ENCODE assay signal across 19 cellular contexts in the genomic region with DNA sequence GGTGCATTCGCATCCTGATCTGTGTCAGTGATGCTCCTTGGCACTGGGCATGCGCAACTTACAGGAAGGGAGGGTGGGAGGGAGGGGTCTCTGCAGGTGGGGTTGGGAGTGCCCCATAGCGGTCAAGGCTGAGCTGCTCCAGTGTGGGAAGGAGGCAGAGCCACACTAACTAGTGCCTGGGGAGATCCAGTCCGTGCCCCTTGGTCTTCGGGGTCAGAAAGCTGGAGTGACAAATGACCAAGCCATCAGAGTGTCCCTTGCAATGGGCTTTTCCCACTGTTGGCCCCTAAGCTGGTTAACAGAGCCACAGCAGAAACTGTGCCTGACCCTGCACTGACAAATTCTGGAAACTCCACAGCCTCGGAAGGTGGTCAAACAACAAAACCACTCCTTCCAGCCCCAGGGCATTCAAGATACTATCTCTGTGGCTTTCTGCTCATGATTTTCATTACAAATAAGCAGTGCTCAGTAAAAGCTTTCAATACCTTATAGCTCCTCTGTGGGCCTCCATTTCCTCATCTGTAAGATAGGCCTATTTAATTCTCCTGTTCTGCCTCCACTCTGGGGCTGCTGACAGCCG.
A peak's percentile ranks its signal among the peaks of the same experiment; 100 is the strongest.
DNase-seq lines count a peak whose midpoint lies in the region; ATAC-seq and TF ChIP-seq lines count a peak whose summit lies in the region.
"Had no signal": no experiment of that assay in that cellular context is flagged by ENCODE, and none has a peak within 500 bp of the region (broad histone marks: within the 10 kb centered on the region; RNA-seq: fewer than 3 reads in every experiment).

No MANE protein-coding gene starts in this region.

- no peaks in the 10 kb centered on the region for H3K27me3 ChIP-seq in BE2C
- no peaks in the 10 kb centered on the region for H3K27me3 ChIP-seq in HAP-1 (ENCODE audit: low read depth)
- H3K27me3 ChIP-seq in mesendoderm (ENCODE audit: insufficient read depth, low read length, poor library complexity), result no peaks in the 10 kb centered on the region
- H3K27me3 ChIP-seq: MG63, vagina had no signal

- WGBS in mesendoderm (ENCODE audit: extremely low coverage, insufficient coverage, low lambda C conversion rate), result no CpG with 5 or more reads among the region's 7 CpGs

- no peak overlapping the region for H2AK5ac ChIP-seq in mesendoderm (ENCODE audit: low read length)

- H3K4me3 ChIP-seq in BE2C (ENCODE audit: low read depth, low read length) (no peak overlapping the region), HAP-1 (no peak overlapping the region), mesendoderm (ENCODE audit: low read length) (no peak overlapping the region)
- H3K4me3 ChIP-seq: esophagus muscularis mucosa, MG63, skin epidermis, vagina had no signal

- H3K4me1 ChIP-seq in BE2C, result peaks cover 42% of the 10 kb centered on the region
- H3K4me1 ChIP-seq in HAP-1, result no peaks in the 10 kb centered on the region
- peaks cover 7% of the 10 kb centered on the region for H3K4me1 ChIP-seq in mesendoderm (ENCODE audit: control insufficient read depth, low read depth, low read length)
- H3K4me1 ChIP-seq: parathyroid adenoma had no signal

- no peak overlapping the region for H3K4me2 ChIP-seq in mesendoderm (ENCODE audit: low read length)

- no peak overlapping the region for H2BK15ac ChIP-seq in mesendoderm (replicated peaks; ENCODE audit: low read depth)

- H3K27ac Mint-ChIP-seq in chondrocyte (ENCODE audit: unreplicated experiment), result no peak overlapping the region
- H3K27ac Mint-ChIP-seq: activated CD4-positive, alpha-beta T cell treated with anti-CD3 and anti-CD28 coated beads, Interleukin-2, amount 10 ng/mL, durations not matched to agents 24 days and 14 days; CD14-positive monocyte; naive B cell had no signal

- no peak for ATAC-seq in HG03108 (IDR thresholded peaks at IDR 0.05; ENCODE audit: unreplicated experiment)

- H3K23ac ChIP-seq in mesendoderm (ENCODE audit: low read length), result no peak overlapping the region

- H3K4me1 Mint-ChIP-seq in chondrocyte (ENCODE audit: low read depth), result no peaks in the 10 kb centered on the region
- H3K4me1 Mint-ChIP-seq: activated CD4-positive, alpha-beta T cell treated with anti-CD3 and anti-CD28 coated beads, Interleukin-2, amount 10 ng/mL, durations not matched to agents 24 days and 14 days; CD14-positive monocyte; naive B cell had no signal

- no peaks in the 10 kb centered on the region for H3K9me3 Mint-ChIP-seq in chondrocyte (ENCODE audit: low read depth)
- H3K9me3 Mint-ChIP-seq: activated CD4-positive, alpha-beta T cell treated with anti-CD3 and anti-CD28 coated beads, Interleukin-2, amount 10 ng/mL, durations not matched to agents 24 days and 14 days; CD14-positive monocyte had no signal

- peaks cover 4% of the 10 kb centered on the region for H3K36me3 Mint-ChIP-seq in chondrocyte (ENCODE audit: low read depth)
- H3K36me3 Mint-ChIP-seq: CD14-positive monocyte, naive B cell had no signal

- DNase-seq in BE2C (peak; percentile 40), HAP-1 (ENCODE audit: low spot score in 2 of 2) (peak; percentile 10 to 53), chondrocyte (ENCODE audit: low spot score) (peak; percentile 54), mesendoderm (peak; percentile 59), NCI-H510A treated with DMSO at 0.1 percent for 48 hours (lab: John Stamatoyannopoulos, UW) (no peak), putamen (ENCODE audit: low spot score) (no peak)
- no peak for DNase-seq in stimulated activated naive CD4-positive, alpha-beta T cell (lab: John Stamatoyannopoulos, UW)
- DNase-seq: activated CD4-positive, alpha-beta T cell treated with anti-CD3 and anti-CD28 coated beads, Interleukin-2, amount 10 ng/mL, durations not matched to agents 24 days and 14 days; GF-D8; MG63; naive B cell; NCI-H1694; stimulated activated CD4-positive, alpha-beta T cell treated with anti-CD3 and anti-CD28 coated beads, Interleukin-4, amount 100 ng/mL, for 4 hours had no signal

- H2BK120ac ChIP-seq in mesendoderm (ENCODE audit: low read depth, low read length), result no peak overlapping the region

- no peak overlapping the region for H4K8ac ChIP-seq in mesendoderm (ENCODE audit: low read depth, low read length)

- H3K27me3 Mint-ChIP-seq in chondrocyte (ENCODE audit: low read depth), result peaks cover 46% of the 10 kb centered on the region
- H3K27me3 Mint-ChIP-seq: activated CD4-positive, alpha-beta T cell treated with anti-CD3 and anti-CD28 coated beads, Interleukin-2, amount 10 ng/mL, durations not matched to agents 24 days and 14 days had no signal

- in situ Hi-C loops in HAP-1 (cut with MboI; ENCODE audit: low sequenced_read_pairs), result no loop called here

- no peak overlapping the region for H3K4me3 Mint-ChIP-seq in chondrocyte (ENCODE audit: unreplicated experiment)
- H3K4me3 Mint-ChIP-seq: activated CD4-positive, alpha-beta T cell treated with anti-CD3 and anti-CD28 coated beads, Interleukin-2, amount 10 ng/mL, durations not matched to agents 24 days and 14 days; CD14-positive monocyte; naive B cell had no signal

- H3K9ac ChIP-seq in mesendoderm (ENCODE audit: low read length), result no peak overlapping the region
- H3K9ac ChIP-seq: parathyroid adenoma had no signal

- TF ChIP-seq CTCF in BE2C (IDR thresholded peaks at IDR 0.05; ENCODE audit: low read depth, low read length) (no peak), chondrocyte (IDR thresholded peaks at IDR 0.05) (no peak)

- no peak overlapping the region for H3K4ac ChIP-seq in mesendoderm (ENCODE audit: low read depth, low read length)

- H3K18ac ChIP-seq in mesendoderm (ENCODE audit: low read length), result no peak overlapping the region

- H3K36me3 ChIP-seq in BE2C, result no peaks in the 10 kb centered on the region
- H3K36me3 ChIP-seq in HAP-1 (replicated peaks), result no peaks in the 10 kb centered on the region
- H3K36me3 ChIP-seq in mesendoderm (ENCODE audit: control insufficient read depth, insufficient read depth, low read length), result no peaks in the 10 kb centered on the region
- H3K36me3 ChIP-seq: esophagus muscularis mucosa, MG63, vagina had no signal

- H3K27ac ChIP-seq in mesendoderm (ENCODE audit: low read depth, low read length), result no peak overlapping the region
- H3K27ac ChIP-seq: esophagus muscularis mucosa, parathyroid adenoma, skin epidermis, vagina had no signal

- H3K9me3 ChIP-seq in BE2C (no peaks in the 10 kb centered on the region; the same call in 1 of the 2 replicates), HAP-1 (no peaks in the 10 kb centered on the region)
- H3K9me3 ChIP-seq: esophagus muscularis mucosa, MG63, vagina had no signal

- H3K79me1 ChIP-seq in mesendoderm (ENCODE audit: low read length), result no peaks in the 10 kb centered on the region

- H2BK5ac ChIP-seq in mesendoderm (ENCODE audit: low read length), result no peak overlapping the region

- H3K79me2 ChIP-seq in mesendoderm (ENCODE audit: control insufficient read depth, insufficient read depth, low read length), result no peaks in the 10 kb centered on the region
- H3K79me2 ChIP-seq: parathyroid adenoma had no signal

- H4K5ac ChIP-seq in mesendoderm (ENCODE audit: low read length), result no peak overlapping the region

- no peak overlapping the region for H3K56ac ChIP-seq in mesendoderm (ENCODE audit: low read length)

Comparison
In these comparisons a context has a peak if more than half of its experiments do, and no peak if none do; other contexts are left out.
1. DNase-seq: peak in BE2C (single experiment), HAP-1 (2 of 2), chondrocyte (single experiment) and mesendoderm (single experiment); none in NCI-H510A treated with DMSO at 0.1 percent for 48 hours (single experiment), putamen (single experiment) and stimulated activated naive CD4-positive, alpha-beta T cell (0 of 6).